Comparison of ENCODE assay signal across 1 cellular context in genomic region chr1:38063616-38064015, GRCh38.
TF ChIP-seq lines count a peak whose summit lies in the region.

No MANE protein-coding gene starts in this region.

TF ChIP-seq in HCT116, 20 proteins besides CTCF, POLR2A, EP300 and RAD21:
- TF ChIP-seq FOSL1 (IDR thresholded peaks at IDR 0.05; ENCODE audit: low read depth) (no peak), JUND (IDR thresholded peaks at IDR 0.05) (no peak), EZH2phosphoT487 (IDR thresholded peaks at IDR 0.05; ENCODE audit: borderline replicate concordance) (no peak), SP1 (IDR thresholded peaks at IDR 0.05; ENCODE audit: low read depth) (no peak), ZBTB33 (IDR thresholded peaks at IDR 0.05; ENCODE audit: extremely low read depth, insufficient replicate concordance, low read length) (no peak), SRF (IDR thresholded peaks at IDR 0.05; ENCODE audit: low read depth) (no peak), EGR1 (IDR thresholded peaks at IDR 0.05; ENCODE audit: low read depth) (no peak), POLR2AphosphoS5 (IDR thresholded peaks at IDR 0.05; ENCODE audit: low read depth, low read length) (no peak), ZFX (IDR thresholded peaks at IDR 0.05) (no peak), TCF7L2 (IDR thresholded peaks at IDR 0.05; ENCODE audit: borderline replicate concordance, extremely low read depth, insufficient read depth, insufficient read length) (no peak), SIN3A (IDR thresholded peaks at IDR 0.05; ENCODE audit: low read depth) (no peak)
- TF ChIP-seq, protein P1, sequence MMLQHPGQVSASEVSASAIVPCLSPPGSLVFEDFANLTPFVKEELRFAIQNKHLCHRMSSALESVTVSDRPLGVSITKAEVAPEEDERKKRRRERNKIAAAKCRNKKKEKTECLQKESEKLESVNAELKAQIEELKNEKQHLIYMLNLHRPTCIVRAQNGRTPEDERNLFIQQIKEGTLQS (IDR thresholded peaks at IDR 0.05) = no peak
